ENCODE assay signal across 18 cellular contexts in the genomic region with DNA sequence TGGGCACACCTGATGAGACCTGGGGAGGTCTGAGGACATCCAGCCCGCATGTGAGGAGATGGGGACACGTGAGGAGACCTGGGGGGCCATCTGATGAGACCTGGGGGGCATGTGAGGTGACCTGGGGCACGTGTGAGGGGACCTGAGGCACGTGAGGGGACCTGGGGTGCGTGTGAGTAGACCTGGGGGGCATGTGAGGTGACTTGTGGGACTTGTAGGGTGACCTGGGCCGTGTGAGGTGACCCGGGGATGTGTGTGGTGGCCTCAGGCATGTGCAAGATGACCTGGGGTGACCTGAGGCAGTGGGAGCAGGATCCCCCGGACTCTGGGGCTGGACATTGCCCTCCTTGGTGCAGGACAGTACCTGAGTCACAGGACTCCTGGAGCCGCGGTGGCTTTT. TPM values are rescaled to one million over a fixed set of nuclear protein-coding genes. Genes with fewer than 3 reads are reported as not detected.
DNase-seq lines count a peak whose midpoint lies in the region; ATAC-seq, FAIRE-seq and TF ChIP-seq lines count a peak whose summit lies in the region.
"Had no signal": no experiment of that assay in that cellular context is flagged by ENCODE, and none has a peak within 500 bp of the region (broad histone marks: within the 10 kb centered on the region; RNA-seq: fewer than 3 reads in every experiment).

No MANE protein-coding gene starts in this region.

- FAIRE-seq in H1 (lab: Jason Lieb, UNC): no peak
- FAIRE-seq: GM12878, HTR-8/SVneo had no signal

- no peak for TF ChIP-seq RAD21 in H1 (IDR thresholded peaks at IDR 0.05 in 1 of 2, conservative IDR thresholded peaks at IDR 0.05 in 1 of 2; ENCODE audit: low read depth in 2 of 2, low read length in 2 of 2)

- TF ChIP-seq CTCF in GM10266 (IDR thresholded peaks at IDR 0.05; ENCODE audit: control insufficient read depth, insufficient read depth, low read depth, missing control alignments): no peak
- TF ChIP-seq CTCF in H1 (IDR thresholded peaks at IDR 0.05; ENCODE audit: control extremely low read depth in 1 of 3, insufficient read depth in 1 of 3, low read depth in 1 of 3, low read length in 3 of 3): no peak
- no peak for TF ChIP-seq CTCF in osteoblast (IDR thresholded peaks at IDR 0.05; ENCODE audit: extremely low read depth, low read depth, low read length)
- TF ChIP-seq CTCF in suprapubic skin (IDR thresholded peaks at IDR 0.05): no peak

- no peak overlapping the region for H3K56ac ChIP-seq in H1 (replicated peaks; ENCODE audit: insufficient read length, low read depth, low read length)

- peaks cover 3% of the 10 kb centered on the region; the same call in 1 of the 2 replicates for H3K23me2 ChIP-seq in H1 (ENCODE audit: low read depth, low read length)

- no peaks in the 10 kb centered on the region; a peak in 2 of 8 replicates for H3K36me3 ChIP-seq in H1 (ENCODE audit: control insufficient read depth in 2 of 4, insufficient read depth in 4 of 4, low read length in 3 of 4)
- no peaks in the 10 kb centered on the region for H3K36me3 ChIP-seq in osteoblast (ENCODE audit: insufficient read depth, low read length)
- H3K36me3 ChIP-seq in suprapubic skin: peaks cover 33% of the 10 kb centered on the region
- H3K36me3 ChIP-seq: BE2C had no signal

- H3K4me3 Mint-ChIP-seq in activated T-cell treated with anti-CD3 and anti-CD28 coated beads, Interleukin-2, amount 50 U/mL, for 72 hours: no peak overlapping the region
- H3K4me3 Mint-ChIP-seq: CD14-positive monocyte; CD4-positive, alpha-beta memory T cell; GM23338; H9; IgD-negative memory B cell had no signal

- no peaks in the 10 kb centered on the region for H3K27me3 ChIP-seq in H1 (replicated peaks in 1 of 4; ENCODE audit: control insufficient read depth in 3 of 4, extremely low read depth in 1 of 4, insufficient read depth in 3 of 4, low read length in 3 of 4)
- no peaks in the 10 kb centered on the region for H3K27me3 ChIP-seq in osteoblast (ENCODE audit: insufficient read depth, low read length)
- H3K27me3 ChIP-seq in suprapubic skin: no peaks in the 10 kb centered on the region
- H3K27me3 ChIP-seq: BE2C had no signal

- ATAC-seq in Right ventricle myocardium inferior: no peak
- no peak for ATAC-seq in activated T-cell treated with anti-CD3 and anti-CD28 coated beads, Interleukin-2, amount 50 U/mL, for 72 hours (replicated peaks in 1 of 2)
- ATAC-seq: GM12878, GM23338 had no signal

- H4K8ac ChIP-seq in H1 (ENCODE audit: extremely low read depth, insufficient read depth, low read length): no peak overlapping the region

- H3K23ac ChIP-seq in H1 (ENCODE audit: insufficient read length): no peak overlapping the region

- intact Hi-C loops in Right ventricle myocardium inferior (cut with DNase I) (no loop called here), cardiac septum (cut with DNase I) (no loop called here)

- H3K4me3 ChIP-seq in H1 (ENCODE audit: extremely low read depth in 1 of 4, insufficient read depth in 2 of 4, low read depth in 3 of 4, low read length in 4 of 4): no peak overlapping the region
- no peak overlapping the region for H3K4me3 ChIP-seq in osteoblast (ENCODE audit: insufficient read depth, low read length)
- H3K4me3 ChIP-seq in suprapubic skin: no peak overlapping the region
- H3K4me3 ChIP-seq: GM12878, GM23338 had no signal

- H3K27me3 Mint-ChIP-seq in activated T-cell treated with anti-CD3 and anti-CD28 coated beads, Interleukin-2, amount 50 U/mL, for 72 hours (ENCODE audit: low read depth): no peaks in the 10 kb centered on the region
- H3K27me3 Mint-ChIP-seq: CD4-positive, alpha-beta memory T cell; IgD-negative memory B cell had no signal

- no peak overlapping the region for H2AK5ac ChIP-seq in H1 (ENCODE audit: low read depth, low read length)

- TF ChIP-seq EP300 in H1 (IDR thresholded peaks at IDR 0.05; ENCODE audit: borderline replicate concordance in 1 of 2, low read depth in 2 of 2, low read length in 2 of 2) (no peak), suprapubic skin (IDR thresholded peaks at IDR 0.05) (no peak)

- CTCF ChIA-PET in H1 (lab: Charles Lee; ENCODE audit: partially characterized antibody): interaction anchor here (2.4 kb wide), 1 partner anchor 10 kb away, joined by 9 read pairs; no protein-coding TSS in a partner anchor

- H3K79me2 ChIP-seq in H1 (ENCODE audit: control insufficient read depth in 1 of 2, insufficient read depth in 2 of 2, low read length in 2 of 2) (no peaks in the 10 kb centered on the region), osteoblast (ENCODE audit: insufficient read depth, low read length) (no peaks in the 10 kb centered on the region)

- TF ChIP-seq POLR2A in H1 (IDR thresholded peaks at IDR 0.05; ENCODE audit: control extremely low read depth in 1 of 2, low read depth in 2 of 2, low read length in 2 of 2) (no peak), suprapubic skin (IDR thresholded peaks at IDR 0.05) (no peak)

- no peak overlapping the region for H2BK20ac ChIP-seq in H1 (ENCODE audit: low read length)

- no peak overlapping the region for H3K14ac ChIP-seq in H1 (ENCODE audit: insufficient read length)

- no peak overlapping the region for H4K91ac ChIP-seq in H1 (replicated peaks; ENCODE audit: insufficient read length, low read length)

- H2BK5ac ChIP-seq in H1 (ENCODE audit: low read depth, low read length): no peak overlapping the region

- DNase-seq in Right ventricle myocardium inferior (ENCODE audit: missing footprints): peak; percentile 53
- no peak for DNase-seq in cardiac septum (ENCODE audit: low spot score)
- DNase-seq in GM10266 (ENCODE audit: extremely low spot score): peak; percentile 15
- no peak for DNase-seq in H1 (ENCODE audit: low read depth in 1 of 2, low spot score in 2 of 2)
- peak; percentile 87 for DNase-seq in osteoblast (ENCODE audit: insufficient read length, low spot score, missing footprints)
- no peak for DNase-seq in suprapubic skin (ENCODE audit: low spot score in 2 of 2)
- no peak for DNase-seq in activated T-cell treated with anti-CD3 and anti-CD28 coated beads, Interleukin-2, amount 50 U/mL, for 72 hours
- DNase-seq: BE2C; CD4-positive, alpha-beta memory T cell; DMS79 treated with DMSO at 0.1 percent for 48 hours; GF-D8; H9; KG1 had no signal

- H2BK120ac ChIP-seq in H1 (replicated peaks; ENCODE audit: low read depth, low read length): no peak overlapping the region

- H3K79me1 ChIP-seq in H1 (ENCODE audit: low read depth, low read length): no peaks in the 10 kb centered on the region

- POLR2A ChIA-PET in H1 (lab: Charles Lee; ENCODE audit: partially characterized antibody): no interaction called here

- H3K4me1 ChIP-seq in H1 (replicated peaks in 1 of 4; ENCODE audit: control insufficient read depth in 3 of 4, insufficient read depth in 4 of 4, low read length in 3 of 4) (no peaks in the 10 kb centered on the region; a peak in 1 of 7 replicates), osteoblast (ENCODE audit: insufficient read depth, low read length) (no peaks in the 10 kb centered on the region), suprapubic skin (no peaks in the 10 kb centered on the region)
- H3K4me1 ChIP-seq: BE2C had no signal

- no peak overlapping the region for H3K27ac Mint-ChIP-seq in activated T-cell treated with anti-CD3 and anti-CD28 coated beads, Interleukin-2, amount 50 U/mL, for 72 hours
- H3K27ac Mint-ChIP-seq: CD14-positive monocyte, GM23338, IgD-negative memory B cell had no signal

- 87% methylated on average over 10 of the region's 10 CpGs; no CpG with 5 or more reads in 1 of the 2 experiments for WGBS in H1 (ENCODE audit: extremely low coverage in 1 of 2, insufficient coverage in 1 of 2, insufficient read length in 1 of 2, insufficient replicate concordance in 2 of 2, low coverage in 1 of 2, low lambda C conversion rate in 2 of 2, missing lambda C conversion rate in 1 of 2), 2 experiments
- 92% methylated on average over 9 of the region's 10 CpGs for WGBS in suprapubic skin

- no peak overlapping the region for H4K5ac ChIP-seq in H1 (ENCODE audit: insufficient read length, low read depth, low read length)

- peak overlapping the region; percentile 48; the same call in 1 of the 2 replicates for H3K18ac ChIP-seq in H1 (ENCODE audit: extremely low read depth, low read length)

- H2BK15ac ChIP-seq in H1 (ENCODE audit: low read length): no peak overlapping the region

- H3K4ac ChIP-seq in H1 (replicated peaks; ENCODE audit: insufficient read length, low read depth, low read length): no peak overlapping the region

- H2AFZ ChIP-seq in H1 (ENCODE audit: low read length) (no peak overlapping the region), osteoblast (ENCODE audit: low read length) (no peak overlapping the region)
- H2AFZ ChIP-seq: GM23338 had no signal

- H3K9me3 ChIP-seq in H1 (ENCODE audit: insufficient read depth in 2 of 2, low read depth in 1 of 2, low read length in 1 of 2): peaks cover 0 to 2% of the 10 kb centered on the region in 2 experiments; a peak in 1 of 4 replicates
- no peaks in the 10 kb centered on the region for H3K9me3 ChIP-seq in osteoblast (ENCODE audit: low read depth, low read length)
- H3K9me3 ChIP-seq in suprapubic skin: no peaks in the 10 kb centered on the region
- H3K9me3 ChIP-seq: BE2C had no signal

- no peak overlapping the region for H3K9ac ChIP-seq in H1 (replicated peaks in 1 of 4; ENCODE audit: extremely low read depth in 1 of 4, low read depth in 3 of 4, low read length in 3 of 4)

- H3K4me2 ChIP-seq in H1 (ENCODE audit: insufficient read depth in 1 of 2, low read depth in 2 of 2, low read length in 2 of 2) (no peak overlapping the region), osteoblast (ENCODE audit: insufficient read depth, low read length) (no peak overlapping the region)
- H3K4me2 ChIP-seq: GM23338 had no signal

- H4K20me1 ChIP-seq in H1 (replicated peaks in 1 of 2; ENCODE audit: control insufficient read depth in 1 of 2, insufficient read depth in 2 of 2, low read length in 2 of 2) (peaks cover 0 to 1% of the 10 kb centered on the region in 2 experiments), osteoblast (ENCODE audit: insufficient read depth, low read length) (no peaks in the 10 kb centered on the region)

- no peaks in the 10 kb centered on the region for H3K36me3 Mint-ChIP-seq in activated T-cell treated with anti-CD3 and anti-CD28 coated beads, Interleukin-2, amount 50 U/mL, for 72 hours (ENCODE audit: insufficient read depth in 2 of 2)
- H3K36me3 Mint-ChIP-seq: CD14-positive monocyte; CD4-positive, alpha-beta memory T cell; IgD-negative memory B cell had no signal

- H3K9me3 Mint-ChIP-seq in activated T-cell treated with anti-CD3 and anti-CD28 coated beads, Interleukin-2, amount 50 U/mL, for 72 hours: no peaks in the 10 kb centered on the region
- H3K9me3 Mint-ChIP-seq: CD14-positive monocyte; CD4-positive, alpha-beta memory T cell; IgD-negative memory B cell had no signal

- H3K27ac ChIP-seq in H1 (ENCODE audit: low read depth, low read length): no peak overlapping the region
- no peak overlapping the region for H3K27ac ChIP-seq in osteoblast (ENCODE audit: low read depth, low read length)
- no peak overlapping the region for H3K27ac ChIP-seq in suprapubic skin

- H3K4me1 Mint-ChIP-seq in activated T-cell treated with anti-CD3 and anti-CD28 coated beads, Interleukin-2, amount 50 U/mL, for 72 hours (ENCODE audit: low read depth): no peaks in the 10 kb centered on the region
- H3K4me1 Mint-ChIP-seq: CD14-positive monocyte; CD4-positive, alpha-beta memory T cell; GM23338; H9; IgD-negative memory B cell had no signal

- H2BK12ac ChIP-seq in H1 (ENCODE audit: low read depth, low read length): no peak overlapping the region

RNA-seq across cellular contexts. Expression of a gene that starts 30.6 kb away (rescaled TPM):
- total RNA-seq in Right ventricle myocardium inferior (9.8 TPM), cardiac septum (8.1 TPM), osteoblast (1.8 and 2.7 TPM in 2 replicates), suprapubic skin (10 to 100 TPM; 12.2 to 97.0 (median 33.3) TPM)
- 0.47 and 0.57 TPM in 2 replicates for total RNA-seq in H1 (2021; fragmentation: NEBNext Ultra II Directional; extraction: Animal tissue kit (Norgen Biotek cat#: 25700))
- 0.35 and 0.36 TPM in 2 replicates for polyA plus RNA-seq in H1 (2011; rRNA removed)
- 0.35 TPM for polyA plus RNA-seq in H1 (2011; cell fraction: cytosol; rRNA removed)
- 2.7 TPM for polyA plus RNA-seq in H1 (2011; cell fraction: nucleus; rRNA removed)
- 0.48 to 1.3 TPM (median 0.82 TPM) in 4 replicates for polyA plus RNA-seq in H1 (2012, experiment 1 of 2)
- 0.24 TPM for polyA plus RNA-seq in H1 (2012, experiment 2 of 2)
- 0.22 TPM for polyA plus RNA-seq in H1 (2013, experiment 1 of 2)
- 0.17 TPM for polyA plus RNA-seq in H1 (2013, experiment 2 of 2)
- polyA minus RNA-seq in H1 (2011; rRNA and poly(A)+ RNA removed): 0.38 and 0.54 TPM in 2 replicates
- not detected for polyA minus RNA-seq in H1 (2011; cell fraction: cytosol; rRNA and poly(A)+ RNA removed)
- 0.80 TPM for polyA minus RNA-seq in H1 (2011; cell fraction: nucleus; rRNA and poly(A)+ RNA removed)
- 1 to 10 TPM; 6.8 to 8.2 TPM for total RNA-seq in activated T-cell treated with anti-CD3 and anti-CD28 coated beads, Interleukin-2, amount 50 U/mL, for 72 hours

RNA-seq across cellular contexts. Expression of a gene that starts 32.1 kb away (rescaled TPM):
- total RNA-seq in Right ventricle myocardium inferior (244 TPM), cardiac septum (184 TPM), osteoblast (26.2 and 30.4 TPM in 2 replicates), suprapubic skin (10 to 100 TPM; 44.1 to 70.0 (median 55.3) TPM)
- total RNA-seq in H1 (2021; fragmentation: NEBNext Ultra II Directional; extraction: Animal tissue kit (Norgen Biotek cat#: 25700)): 47.2 and 49.4 TPM in 2 replicates
- polyA plus RNA-seq in H1 (2011; rRNA removed): 58.1 and 79.3 TPM in 2 replicates
- polyA plus RNA-seq in H1 (2011; cell fraction: cytosol; rRNA removed): 54.3 TPM
- polyA plus RNA-seq in H1 (2011; cell fraction: nucleus; rRNA removed): 39.5 TPM
- 30.4 to 55.6 TPM (median 46.9 TPM) in 4 replicates for polyA plus RNA-seq in H1 (2012, experiment 1 of 2)
- polyA plus RNA-seq in H1 (2012, experiment 2 of 2): 38.3 TPM
- 43.5 TPM for polyA plus RNA-seq in H1 (2013, experiment 1 of 2)
- polyA plus RNA-seq in H1 (2013, experiment 2 of 2): 42.5 TPM
- polyA minus RNA-seq in H1 (2011; rRNA and poly(A)+ RNA removed): 2.4 and 2.7 TPM in 2 replicates
- 15.5 TPM for polyA minus RNA-seq in H1 (2011; cell fraction: cytosol; rRNA and poly(A)+ RNA removed)
- polyA minus RNA-seq in H1 (2011; cell fraction: nucleus; rRNA and poly(A)+ RNA removed): 10.0 TPM
- 10 to 100 TPM; 26.6 to 28.4 TPM for total RNA-seq in activated T-cell treated with anti-CD3 and anti-CD28 coated beads, Interleukin-2, amount 50 U/mL, for 72 hours

RNA-seq across cellular contexts. Expression of a gene that starts 59.2 kb away (rescaled TPM):
- total RNA-seq in Right ventricle myocardium inferior: 17.2 TPM
- total RNA-seq in cardiac septum: 21.2 TPM
- 44.6 and 45.7 TPM in 2 replicates for total RNA-seq in H1 (2021; fragmentation: NEBNext Ultra II Directional; extraction: Animal tissue kit (Norgen Biotek cat#: 25700))
- 45.5 and 50.5 TPM in 2 replicates for polyA plus RNA-seq in H1 (2011; rRNA removed)
- polyA plus RNA-seq in H1 (2011; cell fraction: cytosol; rRNA removed): 57.0 TPM
- 130 TPM for polyA plus RNA-seq in H1 (2011; cell fraction: nucleus; rRNA removed)
- polyA plus RNA-seq in H1 (2012, experiment 1 of 2): 36.7 to 45.7 TPM (median 45.2 TPM) in 4 replicates
- 42.0 TPM for polyA plus RNA-seq in H1 (2012, experiment 2 of 2)
- polyA plus RNA-seq in H1 (2013, experiment 1 of 2): 37.2 TPM
- polyA plus RNA-seq in H1 (2013, experiment 2 of 2): 32.9 TPM
- polyA minus RNA-seq in H1 (2011; rRNA and poly(A)+ RNA removed): 33.4 and 36.2 TPM in 2 replicates
- 20.0 TPM for polyA minus RNA-seq in H1 (2011; cell fraction: cytosol; rRNA and poly(A)+ RNA removed)
- polyA minus RNA-seq in H1 (2011; cell fraction: nucleus; rRNA and poly(A)+ RNA removed): 42.4 TPM
- total RNA-seq in osteoblast: 20.3 and 26.2 TPM in 2 replicates
- 10 to 100 TPM; 26.8 to 64.8 (median 34.1) TPM for total RNA-seq in suprapubic skin
- total RNA-seq in activated T-cell treated with anti-CD3 and anti-CD28 coated beads, Interleukin-2, amount 50 U/mL, for 72 hours: 10 to 100 TPM; 32.8 to 41.9 TPM

Comparison
In these comparisons a context has a peak if more than half of its experiments do, and no peak if none do; other contexts are left out.
1. DNase-seq: peak in Right ventricle myocardium inferior (single experiment), GM10266 (single experiment) and osteoblast (single experiment); none in cardiac septum (single experiment), H1 (0 of 2), suprapubic skin (0 of 2) and activated T-cell treated with anti-CD3 and anti-CD28 coated beads, Interleukin-2, amount 50 U/mL, for 72 hours (0 of 2).